In the genomic region with DNA sequence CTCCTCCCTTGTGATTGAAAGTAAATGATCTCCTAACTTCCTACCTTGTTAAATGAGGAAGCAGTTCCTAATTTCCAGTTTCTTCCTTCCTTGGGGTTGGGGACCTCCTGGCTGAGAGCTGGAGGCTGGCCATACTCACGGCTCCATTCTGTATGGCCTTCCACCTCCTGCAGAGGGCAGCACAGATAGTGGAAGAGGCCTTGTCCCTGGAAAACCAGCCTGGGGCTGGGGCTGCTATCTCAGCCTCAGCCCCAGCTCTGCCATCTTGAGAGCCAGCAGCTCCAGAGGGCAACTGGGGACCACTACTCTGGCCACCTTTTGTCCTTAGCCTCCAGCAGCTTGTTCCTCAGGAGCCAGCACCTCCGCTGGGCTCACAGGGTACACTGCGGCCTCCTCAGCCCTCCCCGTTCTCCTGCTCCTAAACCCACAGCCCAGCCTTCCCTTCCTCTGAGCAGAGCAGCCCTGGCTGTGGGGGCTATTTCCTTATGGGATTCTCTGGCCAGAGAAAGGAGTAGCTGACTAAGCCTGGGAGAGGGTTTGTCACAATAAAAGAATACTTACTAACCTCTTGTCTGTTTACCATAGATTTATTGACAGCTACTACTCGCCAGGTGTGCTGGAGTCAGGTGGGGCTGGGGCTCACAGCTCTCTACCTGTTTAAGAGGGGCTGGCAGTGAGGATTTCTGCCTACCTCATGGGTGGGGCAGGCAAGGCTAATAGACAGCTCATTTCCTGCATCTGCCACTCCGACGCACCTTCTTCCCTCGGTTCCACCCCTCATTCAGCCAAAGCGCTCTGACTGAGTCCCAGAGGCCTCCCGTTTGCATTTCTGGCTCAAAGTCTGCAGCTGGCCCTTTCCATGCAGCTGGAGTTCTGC, we compare ENCODE assay signal across 9 cellular contexts. TPM values are rescaled to one million over a fixed set of nuclear protein-coding genes. Genes with fewer than 3 reads are reported as not detected.
DNase-seq lines count a peak whose midpoint lies in the region; ATAC-seq and TF ChIP-seq lines count a peak whose summit lies in the region.
"Had no signal": no experiment of that assay in that cellular context is flagged by ENCODE, and none has a peak within 500 bp of the region (broad histone marks: within the 10 kb centered on the region; RNA-seq: fewer than 3 reads in every experiment).

No MANE protein-coding gene starts in this region.

- no peaks in the 10 kb centered on the region for H3K4me1 Mint-ChIP-seq in endodermal cell

- WGBS in endodermal cell (ENCODE audit: insufficient coverage in 1 of 2, insufficient read length in 1 of 2), 2 experiments, result 87 to 96% methylated on average over 5 to 10 of the region's 10 CpGs

- H3K4me3 ChIP-seq in endodermal cell (ENCODE audit: low read length) (no peak overlapping the region), muscle layer of duodenum (ENCODE audit: low read depth in 1 of 2, low read length in 2 of 2) (no peak overlapping the region)

- no peak overlapping the region for H3K27ac ChIP-seq in endodermal cell (ENCODE audit: low read depth, low read length)
- H3K27ac ChIP-seq in muscle layer of duodenum (ENCODE audit: low read length), result peak overlapping the region; percentile 20

- peak; percentile 55 for ATAC-seq in HG03095 (IDR thresholded peaks at IDR 0.05; ENCODE audit: unreplicated experiment)

- H3K9ac ChIP-seq in endodermal cell (ENCODE audit: extremely low read depth, low read length, poor library complexity, severe bottlenecking), result no peak overlapping the region

- no peak overlapping the region for H3K4me3 Mint-ChIP-seq in endodermal cell

- H3K27me3 Mint-ChIP-seq in endodermal cell (ENCODE audit: insufficient read depth), result no peaks in the 10 kb centered on the region

- H3K27ac Mint-ChIP-seq in endodermal cell, result no peak overlapping the region

- no peaks in the 10 kb centered on the region for H3K4me1 ChIP-seq in endodermal cell (ENCODE audit: control insufficient read depth, insufficient read depth, low read length)
- H3K4me1 ChIP-seq in muscle layer of duodenum (ENCODE audit: control insufficient read depth in 1 of 2, insufficient read depth in 2 of 2, low read length in 2 of 2), result peaks cover 1 to 3% of the 10 kb centered on the region in 2 donors

- no peaks in the 10 kb centered on the region for H3K9me3 Mint-ChIP-seq in endodermal cell

- H3K27me3 ChIP-seq in endodermal cell (ENCODE audit: control insufficient read depth, insufficient read depth, low read length, poor library complexity, severe bottlenecking) (no peaks in the 10 kb centered on the region), muscle layer of duodenum (ENCODE audit: low read depth, low read length) (no peaks in the 10 kb centered on the region)

- no peaks in the 10 kb centered on the region for H3K9me3 ChIP-seq in endodermal cell (ENCODE audit: control insufficient read depth, low read length)
- no peaks in the 10 kb centered on the region for H3K9me3 ChIP-seq in muscle layer of duodenum (ENCODE audit: control insufficient read depth in 1 of 2, low read length in 2 of 2)

- peaks cover 43% of the 10 kb centered on the region for H3K36me3 ChIP-seq in endodermal cell (ENCODE audit: control insufficient read depth, insufficient read depth, low read length)
- peaks cover 35 to 40% of the 10 kb centered on the region in 2 donors for H3K36me3 ChIP-seq in muscle layer of duodenum (ENCODE audit: control insufficient read depth in 1 of 2, insufficient read depth in 2 of 2, low read length in 2 of 2)

- peak; percentile 87 for TF ChIP-seq CTCF in endodermal cell (conservative IDR thresholded peaks at IDR 0.05)

- DNase-seq in COLO668 (lab: John Stamatoyannopoulos, UW; ENCODE audit: unreplicated experiment) (peak; percentile 94), NOMO-1 (lab: John Stamatoyannopoulos, UW; ENCODE audit: unreplicated experiment in 2 of 2) (peak; percentile 24 to 26), endodermal cell (peak; percentile 90), stromal cell of bone marrow (ENCODE audit: low read depth) (peak; percentile 45), GF-D8 (lab: John Stamatoyannopoulos, UW) (no peak)
- DNase-seq in activated CD8-positive, alpha-beta memory T cell treated with anti-CD3 and anti-CD28 coated beads for 24 hours, result peak; percentile 80

- peaks cover 33% of the 10 kb centered on the region for H3K36me3 Mint-ChIP-seq in endodermal cell (ENCODE audit: low read depth)

RNA-seq across cellular contexts. Expression of gene TMEM234, which starts 6.3 kb away (rescaled TPM):
- total RNA-seq in endodermal cell, result 10 to 100 TPM; 35.1 to 35.5 TPM
- polyA plus RNA-seq in endodermal cell (2013, experiment 1 of 2), result 13.6 TPM
- polyA plus RNA-seq in endodermal cell (2013, experiment 2 of 2), result 14.6 TPM

RNA-seq across cellular contexts. Expression of gene EIF3I, which starts 6.3 kb away (rescaled TPM):
- total RNA-seq in endodermal cell, result 100 to 1,000 TPM; 194 to 198 TPM
- 211 TPM for polyA plus RNA-seq in endodermal cell (2013, experiment 1 of 2)
- polyA plus RNA-seq in endodermal cell (2013, experiment 2 of 2), result 192 TPM

RNA-seq across cellular contexts. Expression of gene DCDC2B, which starts 7.0 kb away (rescaled TPM):
- total RNA-seq in endodermal cell, result not detected
- polyA plus RNA-seq in endodermal cell (2013, experiment 1 of 2), result not detected
- polyA plus RNA-seq in endodermal cell (2013, experiment 2 of 2), result not detected
- total RNA-seq: temporal lobe had no signal

RNA-seq across cellular contexts. Expression of gene IQCC, which starts 10.4 kb away (rescaled TPM):
- total RNA-seq in endodermal cell, result 1 to 10 TPM; 4.7 to 6.3 TPM
- polyA plus RNA-seq in endodermal cell (2013, experiment 1 of 2), result 6.5 TPM
- polyA plus RNA-seq in endodermal cell (2013, experiment 2 of 2), result 6.7 TPM

RNA-seq across cellular contexts. Expression of gene CCDC28B, which starts 15.5 kb away (rescaled TPM):
- 10 to 100 TPM in 1 of 2 donors, 1 to 10 TPM in 1; 9.2 to 11.1 TPM for total RNA-seq in endodermal cell
- 26.3 TPM for polyA plus RNA-seq in endodermal cell (2013, experiment 1 of 2)
- polyA plus RNA-seq in endodermal cell (2013, experiment 2 of 2), result 22.7 TPM
